10 cellular contexts compared by ENCODE assay signal in the genomic region with DNA sequence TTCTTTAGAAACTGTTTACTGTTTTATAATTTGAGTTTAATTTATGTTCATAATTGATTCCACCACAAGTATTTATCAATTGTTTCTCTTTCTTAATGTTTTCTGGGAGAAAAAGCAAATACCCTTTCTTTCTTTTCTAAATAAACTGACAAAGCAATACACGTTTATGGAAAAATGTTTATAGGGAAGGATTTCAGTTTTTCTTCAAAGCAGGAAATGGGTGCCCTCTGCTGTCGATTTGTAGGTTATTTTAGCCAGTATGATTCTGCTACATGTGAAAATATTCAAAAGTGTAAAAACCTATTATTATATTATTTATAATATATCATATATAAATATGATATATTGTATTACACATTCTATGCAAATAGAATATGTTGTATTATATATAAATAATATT.
DNase-seq lines count a peak whose midpoint lies in the region; ATAC-seq and TF ChIP-seq lines count a peak whose summit lies in the region.
"Had no signal": no experiment of that assay in that cellular context is flagged by ENCODE, and none has a peak within 500 bp of the region (broad histone marks: within the 10 kb centered on the region; RNA-seq: fewer than 3 reads in every experiment).

No MANE protein-coding gene starts in this region.

- CTCF ChIA-PET in Calu3 (lab: Charles Lee): no interaction called here

- no peaks in the 10 kb centered on the region for H3K4me1 ChIP-seq in right lobe of liver

- DNase-seq in Calu3: peak; percentile 17
- DNase-seq in M059J (ENCODE audit: low read depth): peak; percentile 1
- peak; percentile 44 for DNase-seq in astrocyte of the cerebellum (ENCODE audit: low read depth)
- no peak for DNase-seq in right lobe of liver
- no peak for DNase-seq in GM19240 (ENCODE audit: insufficient read length, low spot score)
- no peak for DNase-seq in OCI-M2 (lab: John Stamatoyannopoulos, UW; ENCODE audit: unreplicated experiment)
- no peak for DNase-seq in NCI-H446 treated with DMSO at 0.1 percent for 48 hours (lab: John Stamatoyannopoulos, UW)
- DNase-seq: NCI-H774 had no signal

- H3K36me3 Mint-ChIP-seq in Calu3 (ENCODE audit: insufficient read depth, unreplicated experiment): no peaks in the 10 kb centered on the region

- H3K9me3 ChIP-seq in right lobe of liver: no peaks in the 10 kb centered on the region

- no peaks in the 10 kb centered on the region for H3K36me3 ChIP-seq in right lobe of liver

- no peak overlapping the region for H3K4me3 Mint-ChIP-seq in Calu3 (ENCODE audit: low read depth, unreplicated experiment)

- intact Hi-C loops in Calu3 (cut with micrococcal nuclease; ENCODE audit: unreplicated experiment): loop anchor here (1.0 to 10.0 kb wide), 2 partner anchors 624 to 1168 kb away; no protein-coding TSS in a partner anchor
- intact Hi-C loops in right lobe of liver (cut with DNase I): no loop called here

- H3K27ac ChIP-seq in right lobe of liver: no peak overlapping the region
- H3K27ac ChIP-seq: skin epidermis had no signal

- H3K4me1 Mint-ChIP-seq in Calu3 (ENCODE audit: low read depth, unreplicated experiment): no peaks in the 10 kb centered on the region

- H3K27me3 ChIP-seq in right lobe of liver: no peaks in the 10 kb centered on the region

- ATAC-seq in right lobe of liver (no peak), GM21717 (IDR thresholded peaks at IDR 0.05; ENCODE audit: unreplicated experiment) (no peak)

- in situ Hi-C loops in astrocyte of the cerebellum (cut with HindIII; ENCODE audit: low sequenced_read_pairs): no loop called here

- no peaks in the 10 kb centered on the region for H3K27me3 Mint-ChIP-seq in Calu3 (ENCODE audit: unreplicated experiment)

- no peak overlapping the region for H3K4me3 ChIP-seq in astrocyte of the cerebellum (ENCODE audit: low read depth, low read length)
- no peak overlapping the region for H3K4me3 ChIP-seq in right lobe of liver
- H3K4me3 ChIP-seq: skin epidermis had no signal

- no peaks in the 10 kb centered on the region for H3K9me3 Mint-ChIP-seq in Calu3 (ENCODE audit: low read depth, unreplicated experiment)

- TF ChIP-seq CTCF in Calu3 (IDR thresholded peaks at IDR 0.05; ENCODE audit: unreplicated experiment): peak; percentile 28
- TF ChIP-seq CTCF in astrocyte of the cerebellum (IDR thresholded peaks at IDR 0.05; ENCODE audit: low read depth, low read length, missing control alignments): peak; percentile 38
- peak; percentile 18 to 45 (median 34) for TF ChIP-seq CTCF in right lobe of liver (IDR thresholded peaks at IDR 0.05)

- no TSS peak for BruUV-seq in Calu3 (replicated peaks; lab: Mats Ljungman, UMichigan)

- TF ChIP-seq POLR2A in right lobe of liver (IDR thresholded peaks at IDR 0.05): no peak

- no peak overlapping the region for H3K27ac Mint-ChIP-seq in Calu3 (ENCODE audit: unreplicated experiment)

- WGBS in right lobe of liver (ENCODE audit: insufficient coverage, low coverage, low lambda C conversion rate, missing lambda C conversion rate): 0% methylated on average over 2 of the region's 2 CpGs

Comparison
In these comparisons a context has a peak if more than half of its experiments do, and no peak if none do; other contexts are left out.
1. DNase-seq: peak in Calu3 (single experiment), M059J (single experiment) and astrocyte of the cerebellum (single experiment); none in right lobe of liver (0 of 3), GM19240 (single experiment), OCI-M2 (single experiment) and NCI-H446 treated with DMSO at 0.1 percent for 48 hours (single experiment).
2. Peak in every context shown above with its lines, with median percentiles within 50 percentile points of each other: CTCF ChIP-seq.